Comparison of ENCODE assay signal across 28 cellular contexts in the genomic region with DNA sequence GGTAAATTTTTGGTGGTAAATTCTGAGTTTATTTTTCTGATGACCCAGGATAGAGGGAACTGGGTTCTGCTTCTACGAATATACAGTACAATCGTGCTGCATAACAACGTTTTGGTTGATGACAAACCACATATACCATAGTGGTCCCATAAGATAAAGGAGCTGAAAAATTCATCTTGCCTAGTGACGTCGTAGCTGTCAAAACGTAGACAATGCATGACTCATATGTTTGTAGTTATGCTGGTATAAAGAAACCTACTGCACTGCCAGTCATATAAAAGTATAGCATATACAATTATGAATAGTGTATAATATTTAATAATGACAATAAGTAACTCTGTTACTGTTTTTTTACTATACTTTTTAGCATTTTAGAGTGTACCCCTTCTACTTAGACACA.
"Had no signal": no experiment of that assay in that cellular context is flagged by ENCODE, and none has a peak within 500 bp of the region (broad histone marks: within the 10 kb centered on the region; RNA-seq: fewer than 3 reads in every experiment).

No MANE protein-coding gene starts in this region.

- H3K27me3 ChIP-seq: colonic mucosa, left lung, neural progenitor cell, sigmoid colon, testis, vagina had no signal

- H3K27ac ChIP-seq: colonic mucosa, dorsolateral prefrontal cortex, left lung, neural progenitor cell, sigmoid colon, testis, vagina had no signal

- H3K9me3 ChIP-seq: colonic mucosa, left lung, sigmoid colon, testis, vagina had no signal

- H3K4me1 Mint-ChIP-seq: activated CD8-positive, alpha-beta memory T cell treated with anti-CD3 and anti-CD28 coated beads, Interleukin-2, amount 10 ng/mL, durations not matched to agents 7 days and 5 days; activated naive CD8-positive, alpha-beta T cell treated with anti-CD3 and anti-CD28 coated beads, Interleukin-2, amount 50 U/mL, for 24 hours; central memory CD8-positive, alpha-beta T cell; naive thymus-derived CD4-positive, alpha-beta T cell had no signal

- H3K27me3 Mint-ChIP-seq: activated CD4-positive, alpha-beta memory T cell treated with anti-CD3 and anti-CD28 coated beads for 36 hours; type B pancreatic cell had no signal

- H3K4me2 ChIP-seq: neural progenitor cell, smooth muscle cell had no signal

- H3K4me1 ChIP-seq: colonic mucosa, left lung, neural progenitor cell, testis had no signal

- H3K4me3 ChIP-seq: colonic mucosa, dorsolateral prefrontal cortex, left lung, neural progenitor cell, sigmoid colon, smooth muscle cell, testis, vagina had no signal

- H3K4me3 Mint-ChIP-seq: activated CD4-positive, alpha-beta memory T cell treated with anti-CD3 and anti-CD28 coated beads for 36 hours; activated CD8-positive, alpha-beta memory T cell treated with anti-CD3 and anti-CD28 coated beads, Interleukin-2, amount 10 ng/mL, durations not matched to agents 7 days and 5 days; activated naive CD8-positive, alpha-beta T cell treated with anti-CD3 and anti-CD28 coated beads, Interleukin-2, amount 50 U/mL, for 24 hours; brain; central memory CD8-positive, alpha-beta T cell; effector memory CD8-positive, alpha-beta T cell; immature natural killer cell; naive thymus-derived CD4-positive, alpha-beta T cell; neural progenitor cell; type B pancreatic cell had no signal

- H3K36me3 Mint-ChIP-seq: activated CD4-positive, alpha-beta memory T cell treated with anti-CD3 and anti-CD28 coated beads for 36 hours; activated CD8-positive, alpha-beta memory T cell treated with anti-CD3 and anti-CD28 coated beads, Interleukin-2, amount 10 ng/mL, durations not matched to agents 7 days and 5 days; brain; naive thymus-derived CD4-positive, alpha-beta T cell; neural progenitor cell; type B pancreatic cell had no signal

- DNase-seq: activated CD4-positive, alpha-beta memory T cell treated with anti-CD3 and anti-CD28 coated beads for 36 hours; activated CD4-positive, alpha-beta T cell treated with anti-CD3 and anti-CD28 coated beads for 48 hours; activated CD8-positive, alpha-beta memory T cell treated with anti-CD3 and anti-CD28 coated beads, Interleukin-2, amount 10 ng/mL, durations not matched to agents 7 days and 5 days; activated gamma-delta T cell; activated naive CD4-positive, alpha-beta T cell treated with anti-CD3 and anti-CD28 coated beads, Interleukin-2, amount 50 U/mL, for 16 hours; activated naive CD8-positive, alpha-beta T cell treated with anti-CD3 and anti-CD28 coated beads, Interleukin-2, amount 50 U/mL, for 24 hours; activated T-cell treated with anti-CD3 and anti-CD28 coated beads for 4 hours; anterior cingulate cortex; colonic mucosa; dorsolateral prefrontal cortex; effector memory CD8-positive, alpha-beta T cell; foreskin melanocyte; immature natural killer cell; kidney glomerular epithelial cell; left lung; naive thymus-derived CD4-positive, alpha-beta T cell; posterior cingulate gyrus; sigmoid colon; stimulated activated CD4-positive, alpha-beta T cell treated with anti-CD3 and anti-CD28 coated beads, Interleukin-2, amount 100 ng/mL, for 48 hours; stimulated activated CD8-positive, alpha-beta memory T cell treated with anti-CD3 and anti-CD28 coated beads, Interleukin-4, amount 100 ng/mL, for 48 hours; stimulated activated naive CD4-positive, alpha-beta T cell; testis had no signal

- H3K27ac Mint-ChIP-seq: activated CD4-positive, alpha-beta memory T cell treated with anti-CD3 and anti-CD28 coated beads for 36 hours; activated CD8-positive, alpha-beta memory T cell treated with anti-CD3 and anti-CD28 coated beads, Interleukin-2, amount 10 ng/mL, durations not matched to agents 7 days and 5 days; activated naive CD8-positive, alpha-beta T cell treated with anti-CD3 and anti-CD28 coated beads, Interleukin-2, amount 50 U/mL, for 24 hours; brain; effector memory CD8-positive, alpha-beta T cell; immature natural killer cell; naive thymus-derived CD4-positive, alpha-beta T cell; neural progenitor cell; type B pancreatic cell had no signal

- ATAC-seq: activated CD8-positive, alpha-beta memory T cell treated with anti-CD3 and anti-CD28 coated beads, Interleukin-2, amount 10 ng/mL, durations not matched to agents 7 days and 5 days; activated naive CD8-positive, alpha-beta T cell treated with anti-CD3 and anti-CD28 coated beads, Interleukin-2, amount 50 U/mL, for 24 hours; effector memory CD8-positive, alpha-beta T cell; left lung; naive thymus-derived CD4-positive, alpha-beta T cell had no signal

- H3K9ac ChIP-seq: neural progenitor cell had no signal

- H2AFZ ChIP-seq: neural progenitor cell had no signal

- H3K9me3 Mint-ChIP-seq: activated CD4-positive, alpha-beta memory T cell treated with anti-CD3 and anti-CD28 coated beads for 36 hours; activated naive CD8-positive, alpha-beta T cell treated with anti-CD3 and anti-CD28 coated beads, Interleukin-2, amount 50 U/mL, for 24 hours; brain; central memory CD8-positive, alpha-beta T cell; effector memory CD8-positive, alpha-beta T cell; immature natural killer cell; naive thymus-derived CD4-positive, alpha-beta T cell; neural progenitor cell had no signal

- H3K36me3 ChIP-seq: colonic mucosa, left lung, neural progenitor cell, sigmoid colon, vagina had no signal
